Comparison of ENCODE assay signal across 15 cellular contexts in the genomic region with DNA sequence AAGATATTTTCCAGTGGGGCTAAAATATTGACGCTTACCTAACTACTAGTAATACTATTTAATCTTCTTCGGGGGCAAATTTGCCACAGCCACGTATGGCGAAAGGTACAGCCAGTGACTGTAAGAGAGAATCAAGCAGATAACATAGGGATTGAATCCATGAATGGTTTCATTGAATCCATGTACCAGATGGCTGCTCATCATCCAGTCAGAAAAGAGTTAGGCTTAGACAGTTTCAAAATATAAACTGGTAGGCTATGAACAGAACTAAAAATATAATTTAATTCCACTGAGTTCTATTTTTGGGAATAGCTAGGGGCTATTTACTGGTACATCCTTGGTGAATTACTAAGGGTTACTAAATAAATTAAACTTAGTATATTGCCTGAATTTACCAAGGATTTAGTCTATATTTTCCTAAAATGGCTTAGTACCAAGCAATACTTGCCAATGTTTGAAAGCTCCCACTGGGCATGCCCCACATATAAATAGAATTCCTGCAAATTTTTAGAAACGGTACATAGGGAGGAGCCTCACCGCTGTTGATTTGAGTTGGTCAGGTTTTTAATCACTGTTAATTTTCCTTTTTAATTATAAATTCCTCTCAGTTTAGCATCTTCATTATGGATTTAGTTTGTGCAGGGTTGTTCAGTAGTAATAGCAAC. TPM values are rescaled to one million over a fixed set of nuclear protein-coding genes. Genes with fewer than 3 reads are reported as not detected.
DNase-seq lines count a peak whose midpoint lies in the region; ATAC-seq and TF ChIP-seq lines count a peak whose summit lies in the region.
"Had no signal": no experiment of that assay in that cellular context is flagged by ENCODE, and none has a peak within 500 bp of the region (broad histone marks: within the 10 kb centered on the region; RNA-seq: fewer than 3 reads in every experiment).

No MANE protein-coding gene starts in this region.

- peaks cover 8% of the 10 kb centered on the region for H3K9me3 ChIP-seq in left ventricle myocardium inferior (replicated peaks)
- H3K9me3 ChIP-seq in Karpas-422 (ENCODE audit: low read length): no peaks in the 10 kb centered on the region
- no peaks in the 10 kb centered on the region for H3K9me3 ChIP-seq in skeletal muscle tissue (ENCODE audit: control insufficient read depth in 3 of 3, low read length in 3 of 3)
- H3K9me3 ChIP-seq: BE2C had no signal

- H3K4me1 ChIP-seq in left ventricle myocardium inferior (peaks cover 47% of the 10 kb centered on the region), Karpas-422 (ENCODE audit: low read length) (peaks cover 4% of the 10 kb centered on the region), skeletal muscle tissue (ENCODE audit: control insufficient read depth in 3 of 3, insufficient read depth in 3 of 3, low read length in 3 of 3) (peaks cover 11 to 24% (median 12%) of the 10 kb centered on the region in 3 donors)

- no peaks in the 10 kb centered on the region for H3K27me3 ChIP-seq in left ventricle myocardium inferior (ENCODE audit: low read depth)
- H3K27me3 ChIP-seq in Karpas-422 (ENCODE audit: low read length): no peaks in the 10 kb centered on the region
- no peaks in the 10 kb centered on the region for H3K27me3 ChIP-seq in skeletal muscle tissue (ENCODE audit: control insufficient read depth in 3 of 3, insufficient read depth in 3 of 3, low read length in 3 of 3)
- H3K27me3 ChIP-seq: BE2C had no signal

- no peak overlapping the region for H3K4me2 ChIP-seq in Karpas-422 (ENCODE audit: low read depth, low read length, poor library complexity, severe bottlenecking)

- no peaks in the 10 kb centered on the region for H3K79me2 ChIP-seq in Karpas-422 (ENCODE audit: low read length)

- H3K36me3 ChIP-seq in left ventricle myocardium inferior: no peaks in the 10 kb centered on the region
- H3K36me3 ChIP-seq in Karpas-422 (ENCODE audit: insufficient read depth, low read length): no peaks in the 10 kb centered on the region
- H3K36me3 ChIP-seq in skeletal muscle tissue (ENCODE audit: control insufficient read depth in 3 of 3, insufficient read depth in 3 of 3, low read length in 3 of 3): no peaks in the 10 kb centered on the region
- H3K36me3 ChIP-seq: BE2C had no signal

- H3K9me2 ChIP-seq in Karpas-422 (replicated peaks; ENCODE audit: insufficient read depth, low read length): no peaks in the 10 kb centered on the region

- H3K27ac ChIP-seq in left ventricle myocardium inferior (replicated peaks): peak overlapping the region; percentile 56
- H3K27ac ChIP-seq in Karpas-422 (ENCODE audit: low read length): no peak overlapping the region
- peak overlapping the region; percentile 34 for H3K27ac ChIP-seq in skeletal muscle tissue (ENCODE audit: low read depth, low read length)
- H3K27ac ChIP-seq: HL-60 had no signal

- TF ChIP-seq CTCF in left ventricle myocardium inferior (IDR thresholded peaks at IDR 0.05; ENCODE audit: borderline replicate concordance): no peak

- intact Hi-C loops in left ventricle myocardium inferior (cut with micrococcal nuclease): no loop called here
- intact Hi-C loops in Right ventricle myocardium inferior (cut with DNase I): loop anchor here (5.0 kb wide), 1 partner anchor 96 kb away; no protein-coding TSS in a partner anchor

- no peak overlapping the region for H2AFZ ChIP-seq in Karpas-422 (ENCODE audit: low read length)

- H3K4me3 ChIP-seq in left ventricle myocardium inferior (no peak overlapping the region), Karpas-422 (ENCODE audit: low read length) (no peak overlapping the region), skeletal muscle tissue (ENCODE audit: low read length in 3 of 3) (no peak overlapping the region)

- H3K9ac ChIP-seq in Karpas-422 (ENCODE audit: low read length) (no peak overlapping the region), skeletal muscle tissue (ENCODE audit: low read depth in 1 of 3, low read length in 3 of 3) (no peak overlapping the region)

- no peak for ATAC-seq in Right ventricle myocardium inferior
- no peak for ATAC-seq in GM18867 (IDR thresholded peaks at IDR 0.05; ENCODE audit: unreplicated experiment)
- ATAC-seq in HG03571 (IDR thresholded peaks at IDR 0.05; ENCODE audit: unreplicated experiment): no peak

- DNase-seq in left ventricle myocardium inferior (no peak), Right ventricle myocardium inferior (ENCODE audit: missing footprints) (no peak), Karpas-422 (peak; percentile 27), cerebellum (ENCODE audit: low spot score) (peak; percentile 52)
- DNase-seq: ACHN; BE2C; CD4-positive, CD25-positive, alpha-beta regulatory T cell; CD8-positive, alpha-beta memory T cell; COR-L47; GDM1; H9 had no signal

- no peaks in the 10 kb centered on the region for H4K20me1 ChIP-seq in Karpas-422 (ENCODE audit: insufficient read depth, low read depth, low read length)

RNA-seq across cellular contexts. Expression of a gene that starts 55.8 kb away (rescaled TPM):
- total RNA-seq in left ventricle myocardium inferior (144 TPM), Right ventricle myocardium inferior (134 TPM), cerebellum (46.4 TPM), skeletal muscle tissue (18.3 TPM)
- total RNA-seq in Karpas-422 (2014; rRNA removed; shearing (Covaris generic); ENCODE audit: low replicate concordance): 16.4 and 31.5 TPM in 2 replicates
- total RNA-seq: CD4-positive, CD25-positive, alpha-beta regulatory T cell had no signal

Comparison
In these comparisons a context has a peak if more than half of its experiments do, and no peak if none do; other contexts are left out.
1. DNase-seq: peak in Karpas-422 (single experiment) and cerebellum (single experiment); none in left ventricle myocardium inferior (single experiment) and Right ventricle myocardium inferior (single experiment).